8 cellular contexts compared by ENCODE assay signal in the genomic region with DNA sequence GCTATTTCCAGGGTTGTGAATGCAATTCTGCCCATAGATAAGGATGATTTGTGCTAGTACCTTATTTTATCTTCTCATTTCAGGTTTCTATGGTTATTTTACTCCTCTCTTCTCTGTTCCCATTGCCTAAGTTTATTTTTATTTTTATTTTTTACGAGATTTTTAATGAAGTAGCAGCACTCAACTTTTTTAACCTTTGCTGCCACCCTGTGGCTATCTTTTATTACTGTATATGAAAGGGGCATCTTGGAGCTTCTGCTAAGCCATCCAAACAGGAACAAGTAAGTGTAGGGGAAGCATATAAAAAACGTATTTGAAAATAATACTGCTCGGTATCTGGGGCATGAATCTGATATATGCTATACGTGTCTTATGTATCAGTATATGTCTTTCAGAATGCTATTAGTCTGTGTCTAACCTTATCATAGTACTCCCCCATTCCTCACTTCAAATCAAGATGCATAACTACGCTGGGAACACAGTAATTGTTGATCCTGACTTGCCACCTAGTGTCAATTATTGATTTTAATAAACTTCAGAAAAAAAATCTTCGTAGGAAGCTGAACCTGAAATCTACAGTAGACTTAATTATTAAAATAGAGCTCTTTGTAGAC.
DNase-seq lines count a peak whose midpoint lies in the region; ATAC-seq and TF ChIP-seq lines count a peak whose summit lies in the region.

No MANE protein-coding gene starts in this region.

- POLR2A ChIA-PET in OCI-LY7 (lab: Charles Lee) = interaction anchor here (0.7 to 1.4 kb wide), 4 partner anchors 12 to 218 kb away, joined by 3 to 6 read pairs (median 3); no protein-coding TSS in a partner anchor

- H3K4me3 ChIP-seq in BE2C (ENCODE audit: low read depth, low read length) (no peak overlapping the region), GM12875 (ENCODE audit: low read depth, low read length) (no peak overlapping the region), OCI-LY7 (ENCODE audit: low read depth, low read length, poor library complexity, severe bottlenecking) (no peak overlapping the region)

- H4K20me1 ChIP-seq in OCI-LY7 (ENCODE audit: insufficient read depth, low read length) = no peaks in the 10 kb centered on the region

- H3K4me1 ChIP-seq in BE2C (no peaks in the 10 kb centered on the region), OCI-LY7 (ENCODE audit: insufficient read depth, low read length, poor library complexity, severe bottlenecking) (no peaks in the 10 kb centered on the region)

- H3K4me2 ChIP-seq in OCI-LY7 (ENCODE audit: low read length) = no peak overlapping the region

- no peaks in the 10 kb centered on the region for H3K36me3 ChIP-seq in BE2C
- H3K36me3 ChIP-seq in OCI-LY7 (ENCODE audit: insufficient read depth, low read length) = no peaks in the 10 kb centered on the region

- H3K9me3 ChIP-seq in BE2C (no peaks in the 10 kb centered on the region), OCI-LY7 (ENCODE audit: low read length) (no peaks in the 10 kb centered on the region)

- BruUV-seq in OCI-LY7 (replicated peaks; lab: Mats Ljungman, UMichigan) = no TSS peak

- ATAC-seq in HG03439 (IDR thresholded peaks at IDR 0.05; ENCODE audit: unreplicated experiment) = no peak

- DNase-seq in BE2C (peak; percentile 30), OCI-LY7 (ENCODE audit: low spot score) (peak; percentile 64), myocyte (ENCODE audit: low read depth) (peak; percentile 75), activated gamma-delta T cell (lab: John Stamatoyannopoulos, UW) (no peak)
- peak; percentile 30 for DNase-seq in effector CD4-positive, alpha-beta T cell
- no peak for DNase-seq in activated CD4-positive, alpha-beta T cell treated with anti-CD3 and anti-CD28 coated beads, Interleukin-2, amount 50 U/mL, for 4 hours

- intact Hi-C loops in OCI-LY7 (cut with micrococcal nuclease; ENCODE audit: unreplicated experiment) = no loop called here

- H3K9me2 ChIP-seq in OCI-LY7 (ENCODE audit: insufficient read depth, low read length) = no peaks in the 10 kb centered on the region

- no peak overlapping the region for H2AFZ ChIP-seq in OCI-LY7 (ENCODE audit: low read length)

- H3K27me3 ChIP-seq in BE2C = peaks cover 16% of the 10 kb centered on the region

- H3K79me2 ChIP-seq in OCI-LY7 (ENCODE audit: insufficient read depth, low read depth, low read length) = no peaks in the 10 kb centered on the region

- H3K27ac ChIP-seq in OCI-LY7 (ENCODE audit: low read depth, low read length, poor library complexity, severe bottlenecking) = no peak overlapping the region

- TF ChIP-seq CTCF in BE2C (IDR thresholded peaks at IDR 0.05; ENCODE audit: low read depth, low read length) (peak; percentile 64), GM12875 (IDR thresholded peaks at IDR 0.05; ENCODE audit: borderline replicate concordance, insufficient read depth, low read depth, low read length) (peak; percentile 18; the same call in 1 of the 2 replicates), OCI-LY7 (conservative IDR thresholded peaks at IDR 0.05; ENCODE audit: low read length) (peak; percentile 93)

- CTCF ChIA-PET in OCI-LY7 (lab: Charles Lee; ENCODE audit: unreplicated experiment) = interaction anchor here (1.0 to 1.7 kb wide), 2 partner anchors 11 to 13 kb away, joined by 4 to 5 read pairs; no protein-coding TSS in a partner anchor

Comparison
In these comparisons a context has a peak if more than half of its experiments do, and no peak if none do; other contexts are left out.
1. DNase-seq: peak in BE2C (single experiment), OCI-LY7 (single experiment), effector CD4-positive, alpha-beta T cell (single experiment) and myocyte (single experiment); none in activated CD4-positive, alpha-beta T cell treated with anti-CD3 and anti-CD28 coated beads, Interleukin-2, amount 50 U/mL, for 4 hours (0 of 2) and activated gamma-delta T cell (single experiment).
2. CTCF ChIP-seq: peak in every context shown above with its lines; median percentile 93 in OCI-LY7; 64 in BE2C; 18 in GM12875.